28 cellular contexts compared by ENCODE assay signal in genomic region chr2:136178941-136179601, GRCh38.
A peak's percentile ranks its signal among the peaks of the same experiment; 100 is the strongest.
DNase-seq lines count a peak whose midpoint lies in the region; ATAC-seq and TF ChIP-seq lines count a peak whose summit lies in the region.
"Had no signal": no experiment of that assay in that cellular context is flagged by ENCODE, and none has a peak within 500 bp of the region (broad histone marks: within the 10 kb centered on the region; RNA-seq: fewer than 3 reads in every experiment).

No MANE protein-coding gene starts in this region.

- H3K27ac Mint-ChIP-seq in endodermal cell, result peak overlapping the region; percentile 96
- H3K27ac Mint-ChIP-seq: HFFc6 had no signal

- H3K9me3 ChIP-seq in endodermal cell (ENCODE audit: control insufficient read depth, low read length) (peaks cover 33% of the 10 kb centered on the region), PC-9 (ENCODE audit: insufficient read depth, low read depth) (no peaks in the 10 kb centered on the region)
- H3K9me3 ChIP-seq: HAP-1, SJSA1 had no signal

- no peaks in the 10 kb centered on the region for H3K36me3 Mint-ChIP-seq in endodermal cell (ENCODE audit: low read depth)
- H3K36me3 Mint-ChIP-seq: CD4-positive, alpha-beta memory T cell; IgD-negative memory B cell had no signal

- H4K20me1 ChIP-seq in PC-9 (ENCODE audit: insufficient read depth), result no peaks in the 10 kb centered on the region
- H4K20me1 ChIP-seq: BLaER1 treated with 17β-estradiol and CSF1 and Interleukin-3, amounts not matched to agents 10 nM and 100 nM had no signal

- H3K27me3 ChIP-seq in endodermal cell (ENCODE audit: control insufficient read depth, insufficient read depth, low read length, poor library complexity, severe bottlenecking), result no peaks in the 10 kb centered on the region
- no peaks in the 10 kb centered on the region for H3K27me3 ChIP-seq in PC-9 (ENCODE audit: insufficient read depth, low read depth)
- H3K27me3 ChIP-seq: BLaER1 treated with 17β-estradiol and CSF1 and Interleukin-3, amounts not matched to agents 10 nM and 100 nM; SJSA1 had no signal

- H3K27ac ChIP-seq in endodermal cell (ENCODE audit: low read depth, low read length), result no peak overlapping the region
- H3K27ac ChIP-seq in PC-9, result no peak overlapping the region
- H3K27ac ChIP-seq: BLaER1 treated with 17β-estradiol and CSF1 and Interleukin-3, amounts not matched to agents 10 nM and 100 nM; GM23248; KMS-11; SJSA1 had no signal

- H3K4me3 ChIP-seq in endodermal cell (ENCODE audit: low read length) (no peak overlapping the region), PC-9 (no peak overlapping the region)
- H3K4me3 ChIP-seq: BLaER1 treated with 17β-estradiol and CSF1 and Interleukin-3, amounts not matched to agents 10 nM and 100 nM; GM23248; HAP-1; SJSA1 had no signal

- H3K36me3 ChIP-seq in endodermal cell (ENCODE audit: control insufficient read depth, insufficient read depth, low read length) (peaks cover 6% of the 10 kb centered on the region), PC-9 (ENCODE audit: low read depth) (no peaks in the 10 kb centered on the region)
- H3K36me3 ChIP-seq: BLaER1 treated with 17β-estradiol and CSF1 and Interleukin-3, amounts not matched to agents 10 nM and 100 nM; HAP-1; SJSA1 had no signal

- H3K9ac ChIP-seq in endodermal cell (ENCODE audit: extremely low read depth, low read length, poor library complexity, severe bottlenecking), result peak overlapping the region; percentile 4
- H3K9ac ChIP-seq: BLaER1 treated with 17β-estradiol and CSF1 and Interleukin-3, amounts not matched to agents 10 nM and 100 nM; GM23248; KMS-11 had no signal

- H3K79me2 ChIP-seq in PC-9 (ENCODE audit: low read depth), result no peaks in the 10 kb centered on the region

- BruUV-seq in PC-9 (replicated peaks; lab: Mats Ljungman, UMichigan), result no TSS peak

- peaks cover 65% of the 10 kb centered on the region for H3K4me1 Mint-ChIP-seq in endodermal cell

- DNase-seq in NCI-H2081 (lab: John Stamatoyannopoulos, UW) (peak; percentile 2 to 24), NCI-H2081 treated with DMSO at 0.1 percent for 48 hours (lab: John Stamatoyannopoulos, UW) (no peak), NCI-H526 treated with DMSO at 0.1 percent for 48 hours (lab: John Stamatoyannopoulos, UW) (peak; percentile 60), endodermal cell (peak; percentile 78), PC-9 (no peak), foreskin melanocyte (no peak)
- DNase-seq: AML-193; CD4-positive, alpha-beta memory T cell; COR-L47; DMS53; GM23248; HFFc6; MM.1S; NCI-H1105; NCI-H1436 treated with DMSO at 0.1 percent for 48 hours; NCI-H2029; NCI-H2171; NCI-H226; NCI-H510A treated with DMSO at 0.1 percent for 48 hours; NK-92 treated with Interleukin-12 subunit alpha and Interleukin-12 subunit beta, amount 100 ng/mL, for 24 hours; PC-3 had no signal

- no peaks in the 10 kb centered on the region for H3K27me3 Mint-ChIP-seq in endodermal cell (ENCODE audit: insufficient read depth)
- H3K27me3 Mint-ChIP-seq: CD4-positive, alpha-beta memory T cell; IgD-negative memory B cell had no signal

- no peak for ATAC-seq in GM18867 (IDR thresholded peaks at IDR 0.05; ENCODE audit: unreplicated experiment)
- ATAC-seq: PC-3, Right ventricle myocardium inferior had no signal

- CTCF ChIA-PET in PC-9 (lab: Charles Lee), result no interaction called here

- no peaks in the 10 kb centered on the region for H3K9me2 ChIP-seq in PC-9 (ENCODE audit: insufficient read depth)

- 36 to 89% methylated on average over 1 to 3 of the region's 3 CpGs for WGBS in endodermal cell (ENCODE audit: insufficient coverage in 1 of 2, insufficient read length in 1 of 2), 2 experiments

- no peak overlapping the region for H2AFZ ChIP-seq in PC-9
- H2AFZ ChIP-seq: GM23248 had no signal

- H3K9me3 Mint-ChIP-seq in endodermal cell, result peaks cover 3% of the 10 kb centered on the region

- no peaks in the 10 kb centered on the region for H3F3A ChIP-seq in PC-9 (ENCODE audit: insufficient read depth, low read depth)

- H3K4me1 ChIP-seq in endodermal cell (ENCODE audit: control insufficient read depth, insufficient read depth, low read length) (peaks cover 23% of the 10 kb centered on the region), PC-9 (replicated peaks; ENCODE audit: insufficient read depth) (no peaks in the 10 kb centered on the region)
- H3K4me1 ChIP-seq: SJSA1 had no signal

- no peak overlapping the region for H3K4me3 Mint-ChIP-seq in endodermal cell
- H3K4me3 Mint-ChIP-seq: HFFc6, IgD-negative memory B cell had no signal

- intact Hi-C loops in PC-9 (cut with micrococcal nuclease; ENCODE audit: unreplicated experiment), result no loop called here

- no peak overlapping the region for H3K4me2 ChIP-seq in PC-9
- H3K4me2 ChIP-seq: BLaER1 treated with 17β-estradiol and CSF1 and Interleukin-3, amounts not matched to agents 10 nM and 100 nM; KMS-11 had no signal

- TF ChIP-seq CTCF in endodermal cell (conservative IDR thresholded peaks at IDR 0.05) (no peak), PC-9 (conservative IDR thresholded peaks at IDR 0.05) (no peak)

- POLR2A ChIA-PET in PC-9 (lab: Charles Lee; ENCODE audit: unreplicated experiment), result no interaction called here

Comparison
In these comparisons a context has a peak if more than half of its experiments do, and no peak if none do; other contexts are left out.
1. DNase-seq: peak in NCI-H2081 (2 of 2), NCI-H526 treated with DMSO at 0.1 percent for 48 hours (single experiment) and endodermal cell (single experiment); none in NCI-H2081 treated with DMSO at 0.1 percent for 48 hours (single experiment), PC-9 (0 of 2) and foreskin melanocyte (single experiment).